21 cellular contexts compared by ENCODE assay signal in genomic region chr11:45444796-45445195, GRCh38.
A peak's percentile ranks its signal among the peaks of the same experiment; 100 is the strongest.
DNase-seq lines count a peak whose midpoint lies in the region; ATAC-seq, FAIRE-seq and TF ChIP-seq lines count a peak whose summit lies in the region.
"Had no signal": no experiment of that assay in that cellular context is flagged by ENCODE, and none has a peak within 500 bp of the region (broad histone marks: within the 10 kb centered on the region; RNA-seq: fewer than 3 reads in every experiment).

No MANE protein-coding gene starts in this region.

- H3K4me3 Mint-ChIP-seq in Calu3 (ENCODE audit: low read depth, unreplicated experiment) (no peak overlapping the region), progenitor cell of endocrine pancreas (ENCODE audit: low read depth) (no peak overlapping the region)
- H3K4me3 Mint-ChIP-seq: activated T-helper 17 cell treated with anti-CD3 and anti-CD28 coated beads, Interleukin-2, amount 50 U/mL, for 72 hours; memory B cell; naive thymus-derived CD8-positive, alpha-beta T cell; T-helper 1 cell treated with Interleukin-12 subunit alpha and Interleukin-12 subunit beta and Interleukin-4 antibody, amounts not matched to agents 30 μg/mL and 1 μg/mL, for 36 hours had no signal

- H3K27ac ChIP-seq in foreskin keratinocyte = no peak overlapping the region
- H3K27ac ChIP-seq: esophagus squamous epithelium, parathyroid adenoma, vagina, VCaP had no signal

- no peaks in the 10 kb centered on the region for H3K9me3 Mint-ChIP-seq in Calu3 (ENCODE audit: low read depth, unreplicated experiment)
- H3K9me3 Mint-ChIP-seq in progenitor cell of endocrine pancreas (ENCODE audit: low read depth) = peaks cover 3% of the 10 kb centered on the region

- no peak overlapping the region for H3K27ac Mint-ChIP-seq in Calu3 (ENCODE audit: unreplicated experiment)
- no peak overlapping the region for H3K27ac Mint-ChIP-seq in progenitor cell of endocrine pancreas
- H3K27ac Mint-ChIP-seq: activated T-helper 17 cell treated with anti-CD3 and anti-CD28 coated beads, Interleukin-2, amount 50 U/mL, for 72 hours; memory B cell; naive thymus-derived CD8-positive, alpha-beta T cell; T-helper 1 cell treated with Interleukin-12 subunit alpha and Interleukin-12 subunit beta and Interleukin-4 antibody, amounts not matched to agents 30 μg/mL and 1 μg/mL, for 36 hours had no signal

- ATAC-seq in foreskin keratinocyte = peak; percentile 87
- ATAC-seq: activated T-helper 17 cell treated with anti-CD3 and anti-CD28 coated beads, Interleukin-2, amount 50 U/mL, for 72 hours; naive thymus-derived CD8-positive, alpha-beta T cell had no signal

- intact Hi-C loops in Calu3 (cut with micrococcal nuclease; ENCODE audit: unreplicated experiment) = no loop called here

- FAIRE-seq in RCC 7860 (lab: Jason Lieb, UNC) = no peak
- FAIRE-seq: D721Med had no signal

- H3K4me1 ChIP-seq in foreskin keratinocyte = no peaks in the 10 kb centered on the region
- H3K4me1 ChIP-seq: parathyroid adenoma, vagina had no signal

- no peaks in the 10 kb centered on the region for H3K27me3 ChIP-seq in foreskin keratinocyte
- H3K27me3 ChIP-seq: vagina had no signal

- peaks cover 44% of the 10 kb centered on the region for H3K27me3 Mint-ChIP-seq in Calu3 (ENCODE audit: unreplicated experiment)
- H3K27me3 Mint-ChIP-seq in progenitor cell of endocrine pancreas = peaks cover 6% of the 10 kb centered on the region

- H3K36me3 Mint-ChIP-seq in Calu3 (ENCODE audit: insufficient read depth, unreplicated experiment) = no peaks in the 10 kb centered on the region
- H3K36me3 Mint-ChIP-seq in progenitor cell of endocrine pancreas (ENCODE audit: insufficient read depth) = no peaks in the 10 kb centered on the region
- H3K36me3 Mint-ChIP-seq: memory B cell had no signal

- CTCF ChIA-PET in Calu3 (lab: Charles Lee) = no interaction called here

- DNase-seq in Calu3 = peak; percentile 38
- DNase-seq in ELF-1 (ENCODE audit: low read depth, low spot score) = peak; percentile 48
- DNase-seq in RCC 7860 (ENCODE audit: low spot score) = peak; percentile 18
- DNase-seq in foreskin keratinocyte = peak; percentile 46 to 50
- DNase-seq in foreskin melanocyte = no peak
- no peak for DNase-seq in amygdala (lab: John Stamatoyannopoulos, UW)
- DNase-seq in progenitor cell of endocrine pancreas (ENCODE audit: low spot score, unreplicated experiment) = no peak
- DNase-seq: caudate nucleus; esophagus squamous epithelium; naive thymus-derived CD8-positive, alpha-beta T cell; NCI-H1694 treated with DMSO at 0.1 percent for 48 hours; NCI-H446 treated with DMSO at 0.1 percent for 48 hours; SIG-M5; stimulated activated CD4-positive, alpha-beta T cell treated with anti-CD3 and anti-CD28 coated beads, Interleukin-2, amount 100 ng/mL, for 48 hours had no signal

- TF ChIP-seq CTCF in Calu3 (IDR thresholded peaks at IDR 0.05; ENCODE audit: unreplicated experiment) (no peak), foreskin keratinocyte (conservative IDR thresholded peaks at IDR 0.05) (no peak), progenitor cell of endocrine pancreas (IDR thresholded peaks at IDR 0.05; ENCODE audit: unreplicated experiment) (no peak)

- BruUV-seq in Calu3 (replicated peaks; lab: Mats Ljungman, UMichigan) = no TSS peak

- no peaks in the 10 kb centered on the region for H3K4me1 Mint-ChIP-seq in Calu3 (ENCODE audit: low read depth, unreplicated experiment)
- no peaks in the 10 kb centered on the region for H3K4me1 Mint-ChIP-seq in progenitor cell of endocrine pancreas (ENCODE audit: low read depth)
- H3K4me1 Mint-ChIP-seq: activated T-helper 17 cell treated with anti-CD3 and anti-CD28 coated beads, Interleukin-2, amount 50 U/mL, for 72 hours; memory B cell; naive thymus-derived CD8-positive, alpha-beta T cell had no signal

Comparison
In these comparisons a context has a peak if more than half of its experiments do, and no peak if none do; other contexts are left out.
1. DNase-seq: peak in Calu3 (single experiment), ELF-1 (single experiment), RCC 7860 (single experiment) and foreskin keratinocyte (2 of 2); none in foreskin melanocyte (single experiment), amygdala (0 of 56) and progenitor cell of endocrine pancreas (single experiment).